In genomic region chr12:10211975-10212622, GRCh38 we compare ENCODE assay signal across 8 cellular contexts.
DNase-seq lines count a peak whose midpoint lies in the region; ATAC-seq lines count a peak whose summit lies in the region.

No MANE protein-coding gene starts in this region.

- peak; percentile 54 for ATAC-seq in GM18517 (IDR thresholded peaks at IDR 0.05; ENCODE audit: unreplicated experiment)
- ATAC-seq in HG03378 (IDR thresholded peaks at IDR 0.05; ENCODE audit: unreplicated experiment): peak; percentile 49
- ATAC-seq in HG03159 (IDR thresholded peaks at IDR 0.05; ENCODE audit: unreplicated experiment): no peak

- peak; percentile 32 for DNase-seq in NCI-H69 (lab: John Stamatoyannopoulos, UW)
- DNase-seq in activated CD4-positive, alpha-beta T cell treated with anti-CD3 and anti-CD28 coated beads, Interleukin-2, amount 50 U/mL, for 4 hours: peak; percentile 77 to 80
- peak; percentile 40 for DNase-seq in cortex of kidney (lab: John Stamatoyannopoulos, UW)
- DNase-seq in kidney tubule cell (ENCODE audit: low spot score): peak; percentile 100
- DNase-seq in stimulated activated CD4-positive, alpha-beta T cell treated with anti-CD3 and anti-CD28 coated beads, Interleukin-15, amount 100 ng/mL, for 48 hours (ENCODE audit: low read depth in 2 of 2): peak; percentile 72 to 77

Comparison
In these comparisons a context has a peak if more than half of its experiments do, and no peak if none do; other contexts are left out.
1. DNase-seq: peak in every context shown above with its lines; median percentile 100 in kidney tubule cell; 78 in activated CD4-positive, alpha-beta T cell treated with anti-CD3 and anti-CD28 coated beads, Interleukin-2, amount 50 U/mL, for 4 hours; 74 in stimulated activated CD4-positive, alpha-beta T cell treated with anti-CD3 and anti-CD28 coated beads, Interleukin-15, amount 100 ng/mL, for 48 hours; 40 in cortex of kidney; 32 in NCI-H69.